ENCODE assay signal across 9 cellular contexts in the genomic region with DNA sequence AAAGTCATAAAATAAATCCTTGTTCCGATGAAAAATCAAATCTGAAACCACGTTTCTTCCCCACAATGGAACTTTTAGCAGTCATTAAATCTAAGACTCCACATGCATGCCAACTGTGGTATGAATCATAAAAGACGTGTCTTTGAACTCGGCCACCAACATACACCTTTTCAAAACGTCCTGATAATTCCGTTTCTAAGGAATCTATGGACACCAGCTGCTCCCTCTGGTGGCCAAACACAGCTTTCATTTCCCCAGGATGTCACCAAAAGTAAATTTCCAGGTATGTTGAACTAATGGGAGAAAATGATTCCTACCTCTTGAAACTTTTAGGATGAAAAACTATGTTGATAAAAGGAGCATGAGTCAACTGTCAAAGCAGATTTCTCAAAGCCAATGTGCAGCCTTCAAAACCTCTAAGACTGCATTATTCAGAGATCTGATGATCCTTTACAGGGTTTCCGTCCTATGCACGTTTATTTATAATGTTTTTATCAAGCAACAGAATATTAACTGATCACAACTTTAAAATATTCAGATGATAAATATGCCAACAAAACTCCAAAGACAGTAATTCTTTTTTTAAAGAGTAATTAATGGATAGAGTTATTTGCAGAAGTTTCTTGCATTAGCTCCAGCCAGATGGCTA.
DNase-seq lines count a peak whose midpoint lies in the region; ATAC-seq and TF ChIP-seq lines count a peak whose summit lies in the region.
"Had no signal": no experiment of that assay in that cellular context is flagged by ENCODE, and none has a peak within 500 bp of the region (broad histone marks: within the 10 kb centered on the region; RNA-seq: fewer than 3 reads in every experiment).

No MANE protein-coding gene starts in this region.

- peak; percentile 91 for ATAC-seq in left lung
- no peak for ATAC-seq in HG03139 (IDR thresholded peaks at IDR 0.05; ENCODE audit: unreplicated experiment)

- H3K4me3 ChIP-seq in left lung: no peak overlapping the region

- peak overlapping the region in 1 of 5 experiments; percentile 57 for H3K4me3 Mint-ChIP-seq in brain
- H3K4me3 Mint-ChIP-seq: T-helper 1 cell treated with Interleukin-12 subunit alpha and Interleukin-12 subunit beta and Interleukin-4 antibody, amounts not matched to agents 30 μg/mL and 1 μg/mL, for 36 hours had no signal

- peak; percentile 41 for DNase-seq in EL
- DNase-seq in LoVo (ENCODE audit: low spot score): peak; percentile 75
- DNase-seq in left lung: no peak
- DNase-seq in activated CD4-positive, CD25-positive, alpha-beta regulatory T cell (lab: John Stamatoyannopoulos, UW): no peak
- no peak for DNase-seq in activated CD4-positive, alpha-beta T cell treated with anti-CD3 and anti-CD28 coated beads for 1 hour
- no peak for DNase-seq in NOMO-1 treated with dmso at 0.1 percent for 144 hours (lab: John Stamatoyannopoulos, UW; ENCODE audit: unreplicated experiment)

- no peaks in the 10 kb centered on the region for H3K9me3 ChIP-seq in left lung

- H3K4me1 ChIP-seq in left lung: no peaks in the 10 kb centered on the region

- no peaks in the 10 kb centered on the region for H3K27me3 ChIP-seq in left lung

- H3K27me3 Mint-ChIP-seq in brain: no peaks in the 10 kb centered on the region

- H3K9me3 Mint-ChIP-seq in brain: peaks cover 0 to 5% (median 2%) of the 10 kb centered on the region in 5 experiments
- H3K9me3 Mint-ChIP-seq: T-helper 1 cell treated with Interleukin-12 subunit alpha and Interleukin-12 subunit beta and Interleukin-4 antibody, amounts not matched to agents 30 μg/mL and 1 μg/mL, for 36 hours had no signal

- H3K36me3 ChIP-seq in left lung: peaks cover 0 to 24% of the 10 kb centered on the region in 2 donors

- intact Hi-C loops in left lung (cut with DNase I): no loop called here

- peak overlapping the region in 3 of 5 experiments; percentile 45 to 79 (median 68) for H3K27ac Mint-ChIP-seq in brain

- H3K4me1 Mint-ChIP-seq in brain: peaks cover 13% of the 10 kb centered on the region

- no peak overlapping the region for H3K27ac ChIP-seq in left lung

- TF ChIP-seq CTCF in brain (conservative IDR thresholded peaks at IDR 0.05) (peak; percentile 72 to 84), left lung (IDR thresholded peaks at IDR 0.05) (peak; percentile 64 to 75)

- H3K36me3 Mint-ChIP-seq in brain: peaks cover 40% of the 10 kb centered on the region

Comparison
In these comparisons a context has a peak if more than half of its experiments do, and no peak if none do; other contexts are left out.
1. DNase-seq: peak in EL (single experiment) and LoVo (single experiment); none in left lung (0 of 2), activated CD4-positive, CD25-positive, alpha-beta regulatory T cell (0 of 4), activated CD4-positive, alpha-beta T cell treated with anti-CD3 and anti-CD28 coated beads for 1 hour (single experiment) and NOMO-1 treated with dmso at 0.1 percent for 144 hours (single experiment).